In genomic region chr16:89171216-89172170, GRCh38 we compare ENCODE assay signal across 8 cellular contexts. TPM values are rescaled to one million over a fixed set of nuclear protein-coding genes. Genes with fewer than 3 reads are reported as not detected.
A peak's percentile ranks its signal among the peaks of the same experiment; 100 is the strongest.
DNase-seq lines count a peak whose midpoint lies in the region; ATAC-seq, FAIRE-seq and TF ChIP-seq lines count a peak whose summit lies in the region.

Gene CDH15, plus strand, starts transcription at chr16:89171748. Its CDS starts 84 bp downstream, at chr16:89171832.

- H3K27ac ChIP-seq in SK-N-SH (ENCODE audit: low read depth in 2 of 2, low read length in 1 of 2) (no peak within 1 kb of the TSS), pancreas (no peak within 1 kb of the TSS), thymus (ENCODE audit: low read depth) (no peak within 1 kb of the TSS)

- H3F3A ChIP-seq in SK-N-SH (replicated peaks; ENCODE audit: insufficient read depth): no peaks in the 10 kb centered on the region

- peaks cover 6% of the 10 kb centered on the region for H3K4me1 Mint-ChIP-seq in activated naive CD4-positive, alpha-beta T cell treated with anti-CD3 and anti-CD28 coated beads, Interleukin-2, amount 50 U/mL, for 24 hours

- CTCF ChIA-PET in SK-N-SH (lab: Yijun Ruan, JAX): interaction anchor here (0.9 to 6.5 kb wide), 2 partner anchors 358 to 435 kb away, joined by 4 to 82 read pairs; partner anchors contain the start of gene APRT

- H3K4me3 Mint-ChIP-seq in activated naive CD4-positive, alpha-beta T cell treated with anti-CD3 and anti-CD28 coated beads, Interleukin-2, amount 50 U/mL, for 24 hours: peak within 1 kb of the TSS; percentile 72

- no peaks in the 10 kb centered on the region for H3K36me3 Mint-ChIP-seq in activated naive CD4-positive, alpha-beta T cell treated with anti-CD3 and anti-CD28 coated beads, Interleukin-2, amount 50 U/mL, for 24 hours

- POLR2A ChIA-PET in SK-N-SH (lab: Yijun Ruan, JAX): interaction anchor here (1.2 kb wide), 1 partner anchor 359 kb away, joined by 3 read pairs; the partner anchor contains the start of gene APRT

- TF ChIP-seq CTCF in SK-N-SH (IDR thresholded peaks at IDR 0.05) (no peak), pancreas (IDR thresholded peaks at IDR 0.05) (no peak)

- H2AFZ ChIP-seq in SK-N-SH (ENCODE audit: low read depth): no peak within 1 kb of the TSS

- H3K9ac ChIP-seq in SK-N-SH: no peak within 1 kb of the TSS

- 0 out of 2 replicates have a peak, but pooled peaks cover 7% of the 10 kb centered on the region for H4K20me1 ChIP-seq in SK-N-SH (ENCODE audit: insufficient read depth)

- TF ChIP-seq EP300 in SK-N-SH (IDR thresholded peaks at IDR 0.05; ENCODE audit: borderline replicate concordance in 1 of 2, low read depth in 1 of 2, low read length in 1 of 2): no peak

- no peaks in the 10 kb centered on the region for H3K27me3 Mint-ChIP-seq in activated naive CD4-positive, alpha-beta T cell treated with anti-CD3 and anti-CD28 coated beads, Interleukin-2, amount 50 U/mL, for 24 hours

- H3K9me2 ChIP-seq in SK-N-SH: no peaks in the 10 kb centered on the region

- H3K4me1 ChIP-seq in SK-N-SH (ENCODE audit: control insufficient read depth in 1 of 2, insufficient read depth in 2 of 2, low read depth in 1 of 2, low read length in 1 of 2) (peaks cover 0 to 27% of the 10 kb centered on the region in 2 experiments; a peak in 1 of 4 replicates), pancreas (peaks cover 0 to 7% (median 4%) of the 10 kb centered on the region in 3 donors), thymus (ENCODE audit: control insufficient read depth, insufficient read depth, low read length) (peaks cover 12% of the 10 kb centered on the region)

- H3K9me3 ChIP-seq in SK-N-SH (no peaks in the 10 kb centered on the region), pancreas (no peaks in the 10 kb centered on the region), thymus (ENCODE audit: control insufficient read depth) (no peaks in the 10 kb centered on the region)

- intact Hi-C loops in Right ventricle myocardium inferior (cut with DNase I): loop anchor here (5.0 kb wide), 1 partner anchor 359 kb away; the partner anchor contains the start of gene APRT
- intact Hi-C loops in pancreas (cut with DNase I): loop anchor here in 1 of 3 donors (10.0 kb wide), 1 partner anchor 357 kb away; the partner anchor contains the start of gene APRT

- H3K4me3 ChIP-seq in SK-N-SH (ENCODE audit: low read depth in 2 of 2, low read length in 1 of 2) (peak within 1 kb of the TSS in 1 of 2 experiments; percentile 21; a peak in 1 of 4 replicates), pancreas (peak within 1 kb of the TSS in 2 of 4 donors; percentile 17 to 39), thymus (ENCODE audit: low read length) (peak within 1 kb of the TSS; percentile 41)

- ATAC-seq in HG02588 (IDR thresholded peaks at IDR 0.05; ENCODE audit: unreplicated experiment) (peak; percentile 79), Right ventricle myocardium inferior (peak; percentile 94), pancreas (peak; percentile 89 to 94 (median 92))

- H3K36me3 ChIP-seq in SK-N-SH (replicated peaks in 1 of 2; ENCODE audit: control insufficient read depth in 1 of 2, insufficient read depth in 2 of 2, low read length in 1 of 2) (no peaks in the 10 kb centered on the region), pancreas (no peaks in the 10 kb centered on the region), thymus (ENCODE audit: control insufficient read depth, insufficient read depth) (no peaks in the 10 kb centered on the region)

- no peak within 1 kb of the TSS for H3K27ac Mint-ChIP-seq in activated naive CD4-positive, alpha-beta T cell treated with anti-CD3 and anti-CD28 coated beads, Interleukin-2, amount 50 U/mL, for 24 hours

- 11% methylated on average over 10 of the region's 74 CpGs for WGBS in SK-N-SH (ENCODE audit: low lambda C conversion rate)
- 6% methylated on average over 50 to 74 of the region's 74 CpGs for WGBS in pancreas, 2 donors
- 8% methylated on average over 74 of the region's 74 CpGs for WGBS in thymus

- no peak for FAIRE-seq in pancreas (lab: Jason Lieb, UNC)

- no peak for TF ChIP-seq RAD21 in SK-N-SH (IDR thresholded peaks at IDR 0.05; ENCODE audit: low read length)

- H3K9me3 Mint-ChIP-seq in activated naive CD4-positive, alpha-beta T cell treated with anti-CD3 and anti-CD28 coated beads, Interleukin-2, amount 50 U/mL, for 24 hours: no peaks in the 10 kb centered on the region

- peaks cover 24% of the 10 kb centered on the region; the same call in 1 of the 2 replicates for H3K27me3 ChIP-seq in SK-N-SH (ENCODE audit: insufficient read depth)
- H3K27me3 ChIP-seq in pancreas: peaks cover 0 to 5% (median 0%) of the 10 kb centered on the region in 4 donors
- peaks cover 4% of the 10 kb centered on the region for H3K27me3 ChIP-seq in thymus (ENCODE audit: control insufficient read depth, insufficient read depth)

- H3K79me2 ChIP-seq in SK-N-SH (ENCODE audit: insufficient read depth): no peaks in the 10 kb centered on the region

- peak; percentile 96 for DNase-seq in ELF-1 (ENCODE audit: low read depth, low spot score)
- peak; percentile 68 for DNase-seq in NCI-H1048 (lab: John Stamatoyannopoulos, UW)
- DNase-seq in SK-N-SH: peak; percentile 98
- peak; percentile 95 for DNase-seq in Right ventricle myocardium inferior (ENCODE audit: missing footprints)
- DNase-seq in pancreas: peak; percentile 95 to 99 (median 97)

- peak within 1 kb of the TSS; percentile 52 for H3K4me2 ChIP-seq in SK-N-SH

TF ChIP-seq in SK-N-SH, 30 proteins besides CTCF, POLR2A, EP300 and RAD21:
- TF ChIP-seq YY1 (IDR thresholded peaks at IDR 0.05; ENCODE audit: low read depth) (no peak), GATA2 (CRISPR knock-in tag; IDR thresholded peaks at IDR 0.05) (no peak), PBX3 (IDR thresholded peaks at IDR 0.05) (peak; percentile 96), USF1 (IDR thresholded peaks at IDR 0.05; ENCODE audit: borderline replicate concordance, low read depth) (no peak), POLR2AphosphoS5 (IDR thresholded peaks at IDR 0.05; ENCODE audit: low read depth, low read length) (no peak), MXI1 (IDR thresholded peaks at IDR 0.05; ENCODE audit: low read depth, low read length) (peak; percentile 79), ELF1 (IDR thresholded peaks at IDR 0.05) (no peak), ZBTB33 (IDR thresholded peaks at IDR 0.05; ENCODE audit: borderline replicate concordance, low read depth) (no peak), SIN3A (IDR thresholded peaks at IDR 0.05; ENCODE audit: borderline replicate concordance, low read depth, low read length) (no peak), RXRA (IDR thresholded peaks at IDR 0.05; ENCODE audit: borderline replicate concordance, low read depth) (no peak), EZH2phosphoT487 (IDR thresholded peaks at IDR 0.05; ENCODE audit: borderline replicate concordance, low read depth) (no peak), NFIC (IDR thresholded peaks at IDR 0.05; ENCODE audit: borderline replicate concordance) (no peak), MEF2A (IDR thresholded peaks at IDR 0.05; ENCODE audit: borderline replicate concordance, low read depth) (no peak), FOXJ3 (CRISPR knock-in tag; IDR thresholded peaks at IDR 0.05) (no peak)

RNA-seq across cellular contexts. Expression of gene CDH15, which starts in this region (rescaled TPM):
- polyA plus RNA-seq in SK-N-SH (2012; rRNA removed) (0.03 and 0.08 TPM in 2 replicates), pancreas (1 to 10 TPM in 1 of 2 donors, not detected in 1; 1.8 TPM), thymus (0.23 TPM)
- polyA plus RNA-seq in SK-N-SH (2012; cell fraction: cytosol; rRNA removed): 0.03 and 0.04 TPM in 2 replicates
- polyA plus RNA-seq in SK-N-SH (2012; cell fraction: nucleus; rRNA removed): 0.07 and 0.23 TPM in 2 replicates
- total RNA-seq in Right ventricle myocardium inferior (not detected), pancreas (1 to 10 TPM in 3 of 6 donors, under 1 TPM in 2, not detected in 1; 0.09 to 2.5 (median 1.1) TPM)

Comparison
In these comparisons a context has a peak if more than half of its experiments do, and no peak if none do; other contexts are left out.
1. Peak in DNase-seq and H3K4me2 ChIP-seq in SK-N-SH; RNA of the gene not detected or under 1 TPM.
2. Peak in DNase-seq and ATAC-seq in Right ventricle myocardium inferior; RNA of the gene not detected or under 1 TPM.